ENCODE assay signal across 1 cellular context in the genomic region with DNA sequence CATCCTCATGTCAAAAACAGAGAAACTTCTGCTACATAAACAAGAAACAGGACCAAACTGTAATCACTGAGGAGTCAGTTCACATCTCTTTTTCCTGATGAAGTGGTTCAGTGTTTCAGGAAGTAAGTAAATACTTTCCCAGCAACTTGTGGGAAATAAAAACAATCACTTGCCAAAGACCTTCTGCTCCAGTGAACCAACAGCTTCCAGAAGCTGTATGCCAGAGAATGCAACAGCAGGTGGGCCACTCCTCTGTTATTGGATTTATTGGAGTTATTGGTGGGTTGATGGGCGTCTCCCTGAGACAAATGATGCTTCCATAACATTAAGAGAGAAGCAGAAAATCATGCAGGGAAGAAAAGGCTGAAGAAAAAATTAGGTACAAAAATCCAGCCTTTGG.
TF ChIP-seq lines count a peak whose summit lies in the region.

No MANE protein-coding gene starts in this region.

TF ChIP-seq in A549, 52 proteins besides CTCF, POLR2A, EP300 and RAD21 (continued from another document):
- TF ChIP-seq ZC3H11A (IDR thresholded peaks at IDR 0.05): no peak
- no peak for TF ChIP-seq JUN (IDR thresholded peaks at IDR 0.05)
- no peak for TF ChIP-seq ESRRA (IDR thresholded peaks at IDR 0.05; ENCODE audit: borderline replicate concordance, low read length)
- no peak for TF ChIP-seq TFCP2L1 (CRISPR knock-in tag; IDR thresholded peaks at IDR 0.05)
- no peak for TF ChIP-seq KDM5A (IDR thresholded peaks at IDR 0.05)
- no peak for TF ChIP-seq NPAS2 (CRISPR knock-in tag; IDR thresholded peaks at IDR 0.05; ENCODE audit: borderline replicate concordance)
- TF ChIP-seq, protein P1, sequence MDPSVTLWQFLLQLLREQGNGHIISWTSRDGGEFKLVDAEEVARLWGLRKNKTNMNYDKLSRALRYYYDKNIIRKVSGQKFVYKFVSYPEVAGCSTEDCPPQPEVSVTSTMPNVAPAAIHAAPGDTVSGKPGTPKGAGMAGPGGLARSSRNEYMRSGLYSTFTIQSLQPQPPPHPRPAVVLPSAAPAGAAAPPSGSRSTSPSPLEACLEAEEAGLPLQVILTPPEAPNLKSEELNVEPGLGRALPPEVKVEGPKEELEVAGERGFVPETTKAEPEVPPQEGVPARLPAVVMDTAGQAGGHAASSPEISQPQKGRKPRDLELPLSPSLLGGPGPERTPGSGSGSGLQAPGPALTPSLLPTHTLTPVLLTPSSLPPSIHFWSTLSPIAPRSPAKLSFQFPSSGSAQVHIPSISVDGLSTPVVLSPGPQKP (IDR thresholded peaks at IDR 0.05; ENCODE audit: low read depth, low read length): no peak
- no peak for TF ChIP-seq RFX5 (IDR thresholded peaks at IDR 0.05)
- no peak for TF ChIP-seq CHD4 (IDR thresholded peaks at IDR 0.05; ENCODE audit: borderline replicate concordance)
- no peak for TF ChIP-seq FOXS1 (CRISPR knock-in tag; IDR thresholded peaks at IDR 0.05)
- no peak for TF ChIP-seq ZSCAN20 (CRISPR knock-in tag; IDR thresholded peaks at IDR 0.05)
- no peak for TF ChIP-seq SREBF2 (IDR thresholded peaks at IDR 0.05)
- TF ChIP-seq, protein P2, sequence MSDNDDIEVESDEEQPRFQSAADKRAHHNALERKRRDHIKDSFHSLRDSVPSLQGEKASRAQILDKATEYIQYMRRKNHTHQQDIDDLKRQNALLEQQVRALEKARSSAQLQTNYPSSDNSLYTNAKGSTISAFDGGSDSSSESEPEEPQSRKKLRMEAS (IDR thresholded peaks at IDR 0.05): no peak
- no peak for TF ChIP-seq RCOR1 (IDR thresholded peaks at IDR 0.05; ENCODE audit: low read depth, low read length)
- TF ChIP-seq SMC3 (IDR thresholded peaks at IDR 0.05): no peak
- TF ChIP-seq JUNB (IDR thresholded peaks at IDR 0.05): no peak
- no peak for TF ChIP-seq GATA3 (IDR thresholded peaks at IDR 0.05; ENCODE audit: borderline replicate concordance)
